Comparison of ENCODE assay signal across 8 cellular contexts in genomic region chr12:60666895-60667294, GRCh38.
"Had no signal": no experiment of that assay in that cellular context is flagged by ENCODE, and none has a peak within 500 bp of the region (broad histone marks: within the 10 kb centered on the region; RNA-seq: fewer than 3 reads in every experiment).

No MANE protein-coding gene starts in this region.

- DNase-seq: GDM1, GF-D8 had no signal

- ATAC-seq: GM12878 had no signal

- FAIRE-seq: G401.6, GM12878, GM12891, GM12892, GM18507, GM19239 had no signal

- H3K4me3 ChIP-seq: GM12878 had no signal
